Comparison of ENCODE assay signal across 2 cellular contexts in genomic region chr2:29480423-29480822, GRCh38.
TF ChIP-seq lines count a peak whose summit lies in the region.

No MANE protein-coding gene starts in this region.

TF ChIP-seq in GM23338, 12 proteins besides CTCF, POLR2A, EP300 and RAD21 (continued from another document):
- no peak for TF ChIP-seq ZNF462 (CRISPR knock-in tag; IDR thresholded peaks at IDR 0.05)
- TF ChIP-seq REST (IDR thresholded peaks at IDR 0.05; ENCODE audit: unreplicated experiment), result no peak
- TF ChIP-seq POLR2AphosphoS5 (IDR thresholded peaks at IDR 0.05; ENCODE audit: low read depth), result no peak
- no peak for TF ChIP-seq ETS1 (IDR thresholded peaks at IDR 0.05)
- TF ChIP-seq STAT1 (IDR thresholded peaks at IDR 0.05; ENCODE audit: unreplicated experiment), result no peak

TF ChIP-seq in WTC11, 78 proteins besides CTCF, POLR2A, EP300 and RAD21 (continued from another document):
- no peak for TF ChIP-seq ZMAT4 (CRISPR knock-in tag; IDR thresholded peaks at IDR 0.05)
- TF ChIP-seq IRF1 (CRISPR knock-in tag; IDR thresholded peaks at IDR 0.05), result no peak
- no peak for TF ChIP-seq CDX4 (CRISPR knock-in tag; IDR thresholded peaks at IDR 0.05; ENCODE audit: borderline replicate concordance)
- no peak for TF ChIP-seq OVOL2 (CRISPR knock-in tag; IDR thresholded peaks at IDR 0.05; ENCODE audit: borderline replicate concordance)
- TF ChIP-seq KAT7 (CRISPR knock-in tag; IDR thresholded peaks at IDR 0.05; ENCODE audit: borderline replicate concordance), result no peak
- no peak for TF ChIP-seq CREM (CRISPR knock-in tag; IDR thresholded peaks at IDR 0.05)
- no peak for TF ChIP-seq ATF2 (CRISPR knock-in tag; IDR thresholded peaks at IDR 0.05; ENCODE audit: borderline replicate concordance, low read depth)
- TF ChIP-seq ZNF671 (CRISPR knock-in tag; IDR thresholded peaks at IDR 0.05), result no peak
- no peak for TF ChIP-seq ESRRA (CRISPR knock-in tag; IDR thresholded peaks at IDR 0.05; ENCODE audit: borderline replicate concordance)
- TF ChIP-seq SOX15 (CRISPR knock-in tag; IDR thresholded peaks at IDR 0.05), result no peak
- no peak for TF ChIP-seq FOXP1 (CRISPR knock-in tag; IDR thresholded peaks at IDR 0.05; ENCODE audit: borderline replicate concordance)
- no peak for TF ChIP-seq IRF2 (CRISPR knock-in tag; IDR thresholded peaks at IDR 0.05; ENCODE audit: borderline replicate concordance, low read depth)
- no peak for TF ChIP-seq SP1 (CRISPR knock-in tag; conservative IDR thresholded peaks at IDR 0.05)
- TF ChIP-seq AFF4 (CRISPR knock-in tag; IDR thresholded peaks at IDR 0.05; ENCODE audit: borderline replicate concordance), result no peak
